1 cellular context compared by ENCODE assay signal in genomic region chr11:115377882-115378296, GRCh38.
A peak's percentile ranks its signal among the peaks of the same experiment; 100 is the strongest.
TF ChIP-seq lines count a peak whose summit lies in the region.

No MANE protein-coding gene starts in this region.

TF ChIP-seq in HepG2, 621 proteins besides CTCF, POLR2A, EP300 and RAD21 (continued from another document and continues in another):
- TF ChIP-seq ZXDC (CRISPR knock-in tag; IDR thresholded peaks at IDR 0.05) (no peak), ZSCAN12 (CRISPR knock-in tag; IDR thresholded peaks at IDR 0.05) (no peak), CHCHD3 (CRISPR knock-in tag; IDR thresholded peaks at IDR 0.05) (no peak), BRD4 (CRISPR knock-in tag; IDR thresholded peaks at IDR 0.05) (no peak), ZNF770 (CRISPR knock-in tag; IDR thresholded peaks at IDR 0.05) (no peak), HIVEP1 (CRISPR knock-in tag; IDR thresholded peaks at IDR 0.05) (no peak), ZNF337 (CRISPR knock-in tag; IDR thresholded peaks at IDR 0.05; ENCODE audit: borderline replicate concordance, low read depth) (no peak), HMG20B (CRISPR knock-in tag; conservative IDR thresholded peaks at IDR 0.05) (peak; percentile 79), ZNF674 (CRISPR knock-in tag; IDR thresholded peaks at IDR 0.05; ENCODE audit: low read depth) (no peak), E2F2 (CRISPR knock-in tag; IDR thresholded peaks at IDR 0.05; ENCODE audit: borderline replicate concordance) (no peak), HNRNPL (IDR thresholded peaks at IDR 0.05; ENCODE audit: low read depth, low read length) (no peak), CAMTA2 (CRISPR knock-in tag; IDR thresholded peaks at IDR 0.05; ENCODE audit: borderline replicate concordance) (no peak), NONO (IDR thresholded peaks at IDR 0.05) (no peak), NONO (CRISPR knock-in tag; conservative IDR thresholded peaks at IDR 0.05) (no peak), ZBTB43 (CRISPR knock-in tag; conservative IDR thresholded peaks at IDR 0.05) (no peak), NR0B2 (CRISPR knock-in tag; IDR thresholded peaks at IDR 0.05) (no peak), POGZ (CRISPR knock-in tag; IDR thresholded peaks at IDR 0.05) (peak; percentile 55; the same call in 1 of the 2 replicates), ZNF574 (CRISPR knock-in tag; IDR thresholded peaks at IDR 0.05) (no peak), SMC3 (IDR thresholded peaks at IDR 0.05; ENCODE audit: low read length) (peak; percentile 23; the same call in 1 of the 2 replicates), ZNF562 (CRISPR knock-in tag; IDR thresholded peaks at IDR 0.05; ENCODE audit: borderline replicate concordance) (no peak), CBFB (CRISPR knock-in tag; IDR thresholded peaks at IDR 0.05) (no peak), BCL3 (CRISPR knock-in tag; IDR thresholded peaks at IDR 0.05) (no peak), ZNF614 (CRISPR knock-in tag; IDR thresholded peaks at IDR 0.05; ENCODE audit: borderline replicate concordance) (no peak), ZNF609 (CRISPR knock-in tag; IDR thresholded peaks at IDR 0.05; ENCODE audit: borderline replicate concordance) (peak; percentile 95), REST (IDR thresholded peaks at IDR 0.05; ENCODE audit: borderline replicate concordance in 1 of 2, low read depth in 1 of 2, low read length in 2 of 2) (no peak), KLF13 (CRISPR knock-in tag; IDR thresholded peaks at IDR 0.05) (no peak), FOSL1 (CRISPR knock-in tag; IDR thresholded peaks at IDR 0.05; ENCODE audit: borderline replicate concordance) (peak; percentile 64; the same call in 1 of the 2 replicates), XBP1 (CRISPR knock-in tag; IDR thresholded peaks at IDR 0.05) (no peak), ATF7-NPFF (CRISPR knock-in tag; IDR thresholded peaks at IDR 0.05; ENCODE audit: low read depth) (no peak), LCORL (IDR thresholded peaks at IDR 0.05) (no peak), LCORL (CRISPR knock-in tag; IDR thresholded peaks at IDR 0.05) (peak; percentile 79), MTERF4 (CRISPR knock-in tag; IDR thresholded peaks at IDR 0.05) (no peak), ZNF776 (CRISPR knock-in tag; IDR thresholded peaks at IDR 0.05) (no peak), KLF6 (CRISPR knock-in tag; IDR thresholded peaks at IDR 0.05) (no peak), JUNB (CRISPR knock-in tag; IDR thresholded peaks at IDR 0.05; ENCODE audit: borderline replicate concordance) (peak; percentile 83; the same call in 1 of the 2 replicates)
